ENCODE assay signal across 8 cellular contexts in the genomic region with DNA sequence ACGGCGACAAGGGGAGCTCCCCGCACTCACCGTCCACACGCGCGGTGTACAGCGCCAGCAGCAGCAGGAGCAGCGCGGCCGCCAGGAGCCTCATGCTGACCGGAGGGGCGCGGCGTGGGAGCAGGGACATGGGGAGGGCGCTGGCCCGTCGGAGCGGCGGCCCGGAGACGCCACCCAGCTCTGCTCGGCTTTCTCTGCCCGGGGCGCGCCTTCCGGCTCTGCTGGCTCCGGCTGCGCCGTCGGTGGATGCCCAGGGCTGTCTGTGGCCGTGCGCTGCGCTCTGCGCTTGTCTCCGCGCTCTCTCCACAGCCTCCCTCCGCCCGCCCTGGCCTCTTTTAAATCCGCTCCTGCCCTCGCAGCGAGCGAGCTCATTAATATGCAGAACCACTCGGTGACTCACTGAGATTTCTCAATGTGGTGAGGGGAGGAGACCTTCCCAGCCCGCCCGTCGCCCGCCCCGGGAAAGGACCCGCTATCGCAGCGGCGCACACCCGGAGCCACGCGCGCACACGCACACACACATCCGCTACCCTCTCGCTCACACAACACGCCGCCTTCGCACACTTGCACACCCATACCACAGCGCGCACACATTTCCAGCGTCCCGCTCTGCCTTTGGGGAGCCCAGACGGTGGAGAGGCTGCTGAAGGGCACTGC. TPM values are rescaled to one million over a fixed set of nuclear protein-coding genes. Genes with fewer than 3 reads are reported as not detected.
DNase-seq lines count a peak whose midpoint lies in the region; ATAC-seq lines count a peak whose summit lies in the region.

Gene CXCL14 (minus strand): TSS at position 307 of the 657 bp plus-strand sequence. CDS start 213 bp downstream, at position 94.

- DNase-seq in NCI-H2107 (lab: John Stamatoyannopoulos, UW) = peak; percentile 35
- no peak for DNase-seq in NCI-H2107 treated with DMSO at 0.1 percent for 48 hours (lab: John Stamatoyannopoulos, UW; ENCODE audit: unreplicated experiment)
- DNase-seq in activated CD8-positive, alpha-beta T cell treated with anti-CD3 and anti-CD28 coated beads, Interleukin-2, amount 10 ng/mL, durations not matched to agents 7 days and 5 days = no peak
- DNase-seq in cardiac septum (ENCODE audit: low spot score) = peak; percentile 61
- DNase-seq in renal cortical epithelial cell (ENCODE audit: low read depth) = peak; percentile 83
- DNase-seq in cerebellum (ENCODE audit: low spot score) = no peak
- DNase-seq in A172 (ENCODE audit: low spot score) = no peak
- no peak for DNase-seq in T-helper 17 cell

- CTCF ChIA-PET in activated CD8-positive, alpha-beta T cell treated with anti-CD3 and anti-CD28 coated beads, Interleukin-2, amount 10 ng/mL, durations not matched to agents 7 days and 5 days (lab: Charles Lee) = interaction anchor here (1.6 to 3.5 kb wide), 2 partner anchors 13 to 18 kb away, joined by 7 to 17 read pairs; no protein-coding TSS in a partner anchor

- no peak within 1 kb of the TSS for H3K4me3 Mint-ChIP-seq in activated CD8-positive, alpha-beta T cell treated with anti-CD3 and anti-CD28 coated beads, Interleukin-2, amount 10 ng/mL, durations not matched to agents 7 days and 5 days
- no peak within 1 kb of the TSS for H3K4me3 Mint-ChIP-seq in T-helper 17 cell

- H3K36me3 Mint-ChIP-seq in activated CD8-positive, alpha-beta T cell treated with anti-CD3 and anti-CD28 coated beads, Interleukin-2, amount 10 ng/mL, durations not matched to agents 7 days and 5 days (ENCODE audit: low read depth) = no peaks in the 10 kb centered on the region
- H3K36me3 Mint-ChIP-seq in T-helper 17 cell (ENCODE audit: low read depth) = peaks cover 5% of the 10 kb centered on the region

- intact Hi-C loops in cardiac septum (cut with DNase I) = no loop called here

- no peaks in the 10 kb centered on the region for H3K9me3 Mint-ChIP-seq in activated CD8-positive, alpha-beta T cell treated with anti-CD3 and anti-CD28 coated beads, Interleukin-2, amount 10 ng/mL, durations not matched to agents 7 days and 5 days (ENCODE audit: insufficient read depth)

- H3K9me3 ChIP-seq in T-helper 17 cell (ENCODE audit: control insufficient read depth, low read length, poor library complexity, severe bottlenecking) = no peaks in the 10 kb centered on the region

- peak; percentile 39 for ATAC-seq in activated CD8-positive, alpha-beta T cell treated with anti-CD3 and anti-CD28 coated beads, Interleukin-2, amount 10 ng/mL, durations not matched to agents 7 days and 5 days
- ATAC-seq in T-helper 17 cell = no peak

- H3K27ac Mint-ChIP-seq in activated CD8-positive, alpha-beta T cell treated with anti-CD3 and anti-CD28 coated beads, Interleukin-2, amount 10 ng/mL, durations not matched to agents 7 days and 5 days = no peak within 1 kb of the TSS
- H3K27ac Mint-ChIP-seq in T-helper 17 cell = no peak within 1 kb of the TSS

- POLR2A ChIA-PET in activated CD8-positive, alpha-beta T cell treated with anti-CD3 and anti-CD28 coated beads, Interleukin-2, amount 10 ng/mL, durations not matched to agents 7 days and 5 days (lab: Charles Lee) = no interaction called here

- no peaks in the 10 kb centered on the region for H3K4me1 Mint-ChIP-seq in activated CD8-positive, alpha-beta T cell treated with anti-CD3 and anti-CD28 coated beads, Interleukin-2, amount 10 ng/mL, durations not matched to agents 7 days and 5 days (ENCODE audit: low read depth)
- peaks cover 2% of the 10 kb centered on the region for H3K4me1 Mint-ChIP-seq in T-helper 17 cell

- peaks cover 45% of the 10 kb centered on the region for H3K27me3 Mint-ChIP-seq in activated CD8-positive, alpha-beta T cell treated with anti-CD3 and anti-CD28 coated beads, Interleukin-2, amount 10 ng/mL, durations not matched to agents 7 days and 5 days (ENCODE audit: low read depth)
- peaks cover 75% of the 10 kb centered on the region for H3K27me3 Mint-ChIP-seq in T-helper 17 cell

RNA-seq across cellular contexts. Expression of gene CXCL14, which starts in this region (rescaled TPM):
- total RNA-seq in activated CD8-positive, alpha-beta T cell treated with anti-CD3 and anti-CD28 coated beads, Interleukin-2, amount 10 ng/mL, durations not matched to agents 7 days and 5 days = not detected
- total RNA-seq in cardiac septum (1.2 TPM), renal cortical epithelial cell (0.69 and 51.1 TPM in 2 replicates), cerebellum (0.73 TPM), T-helper 17 cell (not detected)
- not detected in 2 replicates for total RNA-seq in A172 (2014; rRNA removed; shearing (Covaris generic))

Comparison
In these comparisons a context has a peak if more than half of its experiments do, and no peak if none do; other contexts are left out.
1. DNase-seq: peak in NCI-H2107 (single experiment), cardiac septum (single experiment) and renal cortical epithelial cell (single experiment); none in NCI-H2107 treated with DMSO at 0.1 percent for 48 hours (single experiment), activated CD8-positive, alpha-beta T cell treated with anti-CD3 and anti-CD28 coated beads, Interleukin-2, amount 10 ng/mL, durations not matched to agents 7 days and 5 days (single experiment), cerebellum (single experiment), A172 (single experiment) and T-helper 17 cell (0 of 3).
2. Peak in ATAC-seq in activated CD8-positive, alpha-beta T cell treated with anti-CD3 and anti-CD28 coated beads, Interleukin-2, amount 10 ng/mL, durations not matched to agents 7 days and 5 days; RNA of the gene not detected or under 1 TPM.